ENCODE assay signal across 11 cellular contexts in the genomic region with DNA sequence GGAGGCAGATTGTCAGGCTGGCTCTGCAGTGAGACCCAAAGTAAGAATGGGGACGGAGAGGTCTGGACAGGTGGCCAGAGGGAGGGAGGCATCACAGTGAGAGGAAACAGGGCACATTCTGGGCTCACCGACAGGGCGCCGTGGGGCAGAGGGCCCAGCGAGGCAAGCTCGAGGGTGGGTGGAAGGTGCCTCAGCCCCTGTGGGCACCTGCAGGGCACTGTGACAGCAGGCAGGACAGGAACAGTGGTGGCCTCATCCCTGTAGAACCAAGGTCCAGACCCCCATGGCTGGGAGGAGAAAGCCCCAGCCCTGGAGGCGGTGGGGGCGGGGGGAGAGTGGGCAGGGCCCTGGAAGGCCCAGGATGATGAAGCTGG. TPM values are rescaled to one million over a fixed set of nuclear protein-coding genes. Genes with fewer than 3 reads are reported as not detected.
DNase-seq lines count a peak whose midpoint lies in the region; ATAC-seq and TF ChIP-seq lines count a peak whose summit lies in the region.
"Had no signal": no experiment of that assay in that cellular context is flagged by ENCODE, and none has a peak within 500 bp of the region (broad histone marks: within the 10 kb centered on the region; RNA-seq: fewer than 3 reads in every experiment).

No MANE protein-coding gene starts in this region.

- no peaks in the 10 kb centered on the region for H3K4me1 Mint-ChIP-seq in activated T-helper 17 cell treated with anti-CD3 and anti-CD28 coated beads, Interleukin-2, amount 50 U/mL, for 72 hours
- H3K4me1 Mint-ChIP-seq in immature natural killer cell = peaks cover 39 to 52% of the 10 kb centered on the region in 2 donors

- H3K4me1 ChIP-seq in BLaER1 treated with 17β-estradiol and CSF1 and Interleukin-3, amounts not matched to agents 10 nM and 100 nM = peaks cover 25 to 48% (median 42%) of the 10 kb centered on the region in 10 experiments
- peaks cover 27 to 34% of the 10 kb centered on the region in 2 donors for H3K4me1 ChIP-seq in gastrocnemius medialis
- H3K4me1 ChIP-seq in colonic mucosa = peaks cover 6% of the 10 kb centered on the region

- peak overlapping the region; percentile 93 to 99 (median 98); a peak in 21 of 22 replicates for H3K4me2 ChIP-seq in BLaER1 treated with 17β-estradiol and CSF1 and Interleukin-3, amounts not matched to agents 10 nM and 100 nM

- peaks cover 0 to 41% (median 0%) of the 10 kb centered on the region in 11 experiments; a peak in 7 of 22 replicates for H3K36me3 ChIP-seq in BLaER1 treated with 17β-estradiol and CSF1 and Interleukin-3, amounts not matched to agents 10 nM and 100 nM
- H3K36me3 ChIP-seq in gastrocnemius medialis (no peaks in the 10 kb centered on the region), colonic mucosa (no peaks in the 10 kb centered on the region)

- no peak for TF ChIP-seq CTCF in gastrocnemius medialis (IDR thresholded peaks at IDR 0.05 in 4 of 5, conservative IDR thresholded peaks at IDR 0.05 in 1 of 5)
- TF ChIP-seq CTCF in colonic mucosa (IDR thresholded peaks at IDR 0.05) = no peak

- H4K20me1 ChIP-seq in BLaER1 treated with 17β-estradiol and CSF1 and Interleukin-3, amounts not matched to agents 10 nM and 100 nM = peaks cover 92 to 98% (median 96%) of the 10 kb centered on the region in 11 experiments

- peak overlapping the region; percentile 58 for H3K4me3 Mint-ChIP-seq in activated T-helper 17 cell treated with anti-CD3 and anti-CD28 coated beads, Interleukin-2, amount 50 U/mL, for 72 hours
- H3K4me3 Mint-ChIP-seq in immature natural killer cell = peak overlapping the region in 4 of 5 donors; percentile 21 to 81 (median 76)

- no peaks in the 10 kb centered on the region for H3K27me3 Mint-ChIP-seq in activated T-helper 17 cell treated with anti-CD3 and anti-CD28 coated beads, Interleukin-2, amount 50 U/mL, for 72 hours
- H3K27me3 Mint-ChIP-seq in immature natural killer cell (ENCODE audit: low read depth in 3 of 3) = peaks cover 2 to 3% (median 3%) of the 10 kb centered on the region in 3 donors

- H3K36me3 Mint-ChIP-seq in activated T-helper 17 cell treated with anti-CD3 and anti-CD28 coated beads, Interleukin-2, amount 50 U/mL, for 72 hours (ENCODE audit: low read depth) = no peaks in the 10 kb centered on the region
- H3K36me3 Mint-ChIP-seq in immature natural killer cell = peaks cover 0 to 4% (median 0%) of the 10 kb centered on the region in 3 donors

- no peak for TF ChIP-seq POLR2A in gastrocnemius medialis (IDR thresholded peaks at IDR 0.05)

- DNase-seq in immature natural killer cell (no peak), gastrocnemius medialis (no peak), Ammon's horn (ENCODE audit: low spot score) (no peak), NCI-H345 (lab: John Stamatoyannopoulos, UW) (no peak), KG1 (lab: John Stamatoyannopoulos, UW) (no peak), colonic mucosa (no peak)
- DNase-seq: DMS53, NCI-H2171, SW 1271 had no signal

- no peak overlapping the region; a peak in 1 of 22 replicates for H3K27ac ChIP-seq in BLaER1 treated with 17β-estradiol and CSF1 and Interleukin-3, amounts not matched to agents 10 nM and 100 nM
- H3K27ac ChIP-seq in gastrocnemius medialis (peak overlapping the region; percentile 86 to 95 (median 88)), colonic mucosa (no peak overlapping the region)

- no peaks in the 10 kb centered on the region for H3K9me3 Mint-ChIP-seq in activated T-helper 17 cell treated with anti-CD3 and anti-CD28 coated beads, Interleukin-2, amount 50 U/mL, for 72 hours
- H3K9me3 Mint-ChIP-seq in immature natural killer cell = no peaks in the 10 kb centered on the region

- peak overlapping the region; percentile 81 for H3K27ac Mint-ChIP-seq in activated T-helper 17 cell treated with anti-CD3 and anti-CD28 coated beads, Interleukin-2, amount 50 U/mL, for 72 hours
- peak overlapping the region; percentile 77 to 95 (median 86) for H3K27ac Mint-ChIP-seq in immature natural killer cell

- H3K27me3 ChIP-seq in BLaER1 treated with 17β-estradiol and CSF1 and Interleukin-3, amounts not matched to agents 10 nM and 100 nM = peaks cover 0 to 19% (median 13%) of the 10 kb centered on the region in 11 experiments; a peak in 13 of 22 replicates
- H3K27me3 ChIP-seq in gastrocnemius medialis = no peaks in the 10 kb centered on the region
- H3K27me3 ChIP-seq in colonic mucosa = no peaks in the 10 kb centered on the region

- H3K4me3 ChIP-seq in BLaER1 treated with 17β-estradiol and CSF1 and Interleukin-3, amounts not matched to agents 10 nM and 100 nM = no peak overlapping the region; a peak in 2 of 20 replicates
- no peak overlapping the region for H3K4me3 ChIP-seq in gastrocnemius medialis
- H3K4me3 ChIP-seq in colonic mucosa = no peak overlapping the region

- 0 out of 22 replicates have a peak, but pooled peaks cover 0 to 6% (median 0%) of the 10 kb centered on the region in 11 experiments for H3K9me3 ChIP-seq in BLaER1 treated with 17β-estradiol and CSF1 and Interleukin-3, amounts not matched to agents 10 nM and 100 nM (replicated peaks in 1 of 11)
- no peaks in the 10 kb centered on the region for H3K9me3 ChIP-seq in gastrocnemius medialis
- H3K9me3 ChIP-seq in colonic mucosa = no peaks in the 10 kb centered on the region

- ATAC-seq in activated T-helper 17 cell treated with anti-CD3 and anti-CD28 coated beads, Interleukin-2, amount 50 U/mL, for 72 hours (replicated peaks) = no peak
- ATAC-seq in gastrocnemius medialis = no peak

- intact Hi-C loops in gastrocnemius medialis (cut with DNase I; ENCODE audit: low total_unique reads) = no loop called here
- intact Hi-C loops in colonic mucosa (cut with DNase I) = no loop called here

- in situ Hi-C loops in gastrocnemius medialis (cut with MboI; ENCODE audit: low sequenced_read_pairs in 4 of 4) = no loop called here

- no peak overlapping the region; a peak in 1 of 22 replicates for H3K9ac ChIP-seq in BLaER1 treated with 17β-estradiol and CSF1 and Interleukin-3, amounts not matched to agents 10 nM and 100 nM
- H3K9ac ChIP-seq in colonic mucosa (ENCODE audit: low read depth in 2 of 2, low read length in 2 of 2) = no peak overlapping the region

RNA-seq across cellular contexts. Expression of gene PIP5K1C, which starts 27.7 kb away (rescaled TPM):
- 10 to 100 TPM; 16.1 to 26.2 TPM for total RNA-seq in activated T-helper 17 cell treated with anti-CD3 and anti-CD28 coated beads, Interleukin-2, amount 50 U/mL, for 72 hours
- polyA plus RNA-seq in immature natural killer cell = 10 to 100 TPM in 1 of 3 donors, 1 to 10 TPM in 1, not detected in 1; 4.3 to 25.7 TPM
- 10 to 100 TPM in 3 of 4 donors, 1 to 10 TPM in 1; 8.2 to 18.0 (median 17.3) TPM for total RNA-seq in gastrocnemius medialis
- total RNA-seq in colonic mucosa = 10 to 100 TPM; 22.8 to 31.2 TPM

RNA-seq across cellular contexts. Expression of gene TJP3, which starts 35.6 kb away (rescaled TPM):
- 1 to 10 TPM; 1.5 to 8.6 TPM for total RNA-seq in activated T-helper 17 cell treated with anti-CD3 and anti-CD28 coated beads, Interleukin-2, amount 50 U/mL, for 72 hours
- polyA plus RNA-seq in immature natural killer cell = under 1 TPM in 1 of 3 donors, not detected in 2; 0.34 TPM
- total RNA-seq in gastrocnemius medialis (1 to 10 TPM in 3 of 4 donors, under 1 TPM in 1; 0.67 to 3.7 (median 1.7) TPM), colonic mucosa (100 to 1,000 TPM; 268 to 296 TPM)

RNA-seq across cellular contexts. Expression of gene CACTIN, which starts 46.0 kb away (rescaled TPM):
- total RNA-seq in activated T-helper 17 cell treated with anti-CD3 and anti-CD28 coated beads, Interleukin-2, amount 50 U/mL, for 72 hours = 10 to 100 TPM; 22.9 to 31.8 TPM
- 10 to 100 TPM in 1 of 3 donors, 1 to 10 TPM in 2; 1.4 to 18.0 (median 5.6) TPM for polyA plus RNA-seq in immature natural killer cell
- total RNA-seq in gastrocnemius medialis = 10 to 100 TPM; 19.5 to 28.4 (median 27.4) TPM
- total RNA-seq in colonic mucosa = 10 to 100 TPM; 12.0 to 35.1 TPM

Comparison
In these comparisons a context has a peak if more than half of its experiments do, and no peak if none do; other contexts are left out.
1. H3K27ac ChIP-seq: peak in gastrocnemius medialis (4 of 4); none in BLaER1 treated with 17β-estradiol and CSF1 and Interleukin-3, amounts not matched to agents 10 nM and 100 nM (0 of 11) and colonic mucosa (single experiment).
2. RNA of gene TJP3, which starts 35.6 kb away (total RNA-seq): 268 to 296 TPM in colonic mucosa; 1.5 to 8.6 TPM in activated T-helper 17 cell treated with anti-CD3 and anti-CD28 coated beads, Interleukin-2, amount 50 U/mL, for 72 hours and 0.67 to 3.7 TPM in gastrocnemius medialis; every median in the first group is over 10 times any median in the second.